Comparison of ENCODE assay signal across 1 cellular context in genomic region chr12:132828706-132829534, GRCh38.
TF ChIP-seq lines count a peak whose summit lies in the region.

Gene GOLGA3 (minus strand): TSS chr12:132828869. CDS start chr12:132822128, 6,741 bp downstream.

TF ChIP-seq in HepG2, 621 proteins besides CTCF, POLR2A, EP300 and RAD21 (continued from another document and continues in another):
- TF ChIP-seq ZNF253 (CRISPR knock-in tag; IDR thresholded peaks at IDR 0.05; ENCODE audit: borderline replicate concordance), result no peak
- TF ChIP-seq FOXO1 (CRISPR knock-in tag; IDR thresholded peaks at IDR 0.05), result no peak; the same call in 1 of the 2 replicates
- no peak; the same call in 1 of the 2 replicates for TF ChIP-seq TEF (CRISPR knock-in tag; IDR thresholded peaks at IDR 0.05)
- TF ChIP-seq ZNF720 (CRISPR knock-in tag; IDR thresholded peaks at IDR 0.05), result no peak
- no peak for TF ChIP-seq ZNF501 (CRISPR knock-in tag; IDR thresholded peaks at IDR 0.05)
- peak; percentile 99 for TF ChIP-seq YEATS4 (CRISPR knock-in tag; IDR thresholded peaks at IDR 0.05; ENCODE audit: borderline replicate concordance)
- TF ChIP-seq ZNF567 (CRISPR knock-in tag; IDR thresholded peaks at IDR 0.05; ENCODE audit: borderline replicate concordance), result no peak
- peak; percentile 95 for TF ChIP-seq THAP11 (CRISPR knock-in tag; IDR thresholded peaks at IDR 0.05)
- TF ChIP-seq HOXA3 (CRISPR knock-in tag; IDR thresholded peaks at IDR 0.05), result peak; percentile 81
- TF ChIP-seq ELF1 (CRISPR knock-in tag; IDR thresholded peaks at IDR 0.05), result peak; percentile 93
- TF ChIP-seq ZNF224 (CRISPR knock-in tag; IDR thresholded peaks at IDR 0.05), result peak; percentile 88
- peak; percentile 73; the same call in 1 of the 2 replicates for TF ChIP-seq BORCS8-MEF2B (CRISPR knock-in tag; IDR thresholded peaks at IDR 0.05)
- TF ChIP-seq MTA1 (CRISPR knock-in tag; IDR thresholded peaks at IDR 0.05; ENCODE audit: borderline replicate concordance), result 0 out of 2 replicates have a peak, but pooled peaks have one; percentile 12
- 0 out of 2 replicates have a peak, but pooled peaks have one; percentile 69 for TF ChIP-seq RFXANK (CRISPR knock-in tag; IDR thresholded peaks at IDR 0.05)
- TF ChIP-seq TARDBP (CRISPR knock-in tag; IDR thresholded peaks at IDR 0.05), result peak; percentile 53
- TF ChIP-seq ZNF605 (CRISPR knock-in tag; IDR thresholded peaks at IDR 0.05), result no peak
- TF ChIP-seq ZNF639 (CRISPR knock-in tag; conservative IDR thresholded peaks at IDR 0.05), result peak; percentile 82
- TF ChIP-seq YEATS2 (CRISPR knock-in tag; IDR thresholded peaks at IDR 0.05; ENCODE audit: borderline replicate concordance), result peak; percentile 89
- no peak for TF ChIP-seq ZC3H4 (CRISPR knock-in tag; IDR thresholded peaks at IDR 0.05; ENCODE audit: borderline replicate concordance)
- peak; percentile 76; the same call in 1 of the 2 replicates for TF ChIP-seq ZNF761 (CRISPR knock-in tag; conservative IDR thresholded peaks at IDR 0.05)
- peak; percentile 42; the same call in 1 of the 2 replicates for TF ChIP-seq FOSL2 (CRISPR knock-in tag; IDR thresholded peaks at IDR 0.05)
- TF ChIP-seq DMAP1 (CRISPR knock-in tag; IDR thresholded peaks at IDR 0.05), result peak; percentile 99
- TF ChIP-seq ZBTB4 (CRISPR knock-in tag; IDR thresholded peaks at IDR 0.05; ENCODE audit: borderline replicate concordance), result peak; percentile 94; the same call in 1 of the 2 replicates
- TF ChIP-seq ZNF83 (CRISPR knock-in tag; IDR thresholded peaks at IDR 0.05; ENCODE audit: borderline replicate concordance), result no peak
- peak; percentile 69 for TF ChIP-seq IRF9 (CRISPR knock-in tag; IDR thresholded peaks at IDR 0.05; ENCODE audit: borderline replicate concordance)
- no peak for TF ChIP-seq ZNF451 (CRISPR knock-in tag; IDR thresholded peaks at IDR 0.05)
- no peak for TF ChIP-seq SYNCRIP (IDR thresholded peaks at IDR 0.05; ENCODE audit: insufficient read depth, low read depth, low read length)
- no peak for TF ChIP-seq HMGA1 (CRISPR knock-in tag; conservative IDR thresholded peaks at IDR 0.05)
- no peak for TF ChIP-seq MEIS2 (CRISPR knock-in tag; IDR thresholded peaks at IDR 0.05)
- peak; percentile 68 for TF ChIP-seq TCF7 (IDR thresholded peaks at IDR 0.05; ENCODE audit: low read depth)
- no peak for TF ChIP-seq PRDM10 (CRISPR knock-in tag; IDR thresholded peaks at IDR 0.05; ENCODE audit: low read depth)
- no peak; the same call in 1 of the 2 replicates for TF ChIP-seq ZNF772 (CRISPR knock-in tag; IDR thresholded peaks at IDR 0.05)
- TF ChIP-seq ZNF180 (CRISPR knock-in tag; IDR thresholded peaks at IDR 0.05; ENCODE audit: borderline replicate concordance, low read depth), result no peak
- TF ChIP-seq ZFP37 (CRISPR knock-in tag; IDR thresholded peaks at IDR 0.05; ENCODE audit: borderline replicate concordance), result 0 out of 2 replicates have a peak, but pooled peaks have one; percentile 5
- no peak for TF ChIP-seq ZNF879 (CRISPR knock-in tag; IDR thresholded peaks at IDR 0.05)
- no peak for TF ChIP-seq TFAP4 (IDR thresholded peaks at IDR 0.05; ENCODE audit: borderline replicate concordance, low read depth)
- TF ChIP-seq ARID5B (CRISPR knock-in tag; IDR thresholded peaks at IDR 0.05), result no peak
- no peak for TF ChIP-seq SIX4 (CRISPR knock-in tag; IDR thresholded peaks at IDR 0.05)
- no peak for TF ChIP-seq ZNF646 (CRISPR knock-in tag; IDR thresholded peaks at IDR 0.05)
- TF ChIP-seq ZBTB1 (CRISPR knock-in tag; IDR thresholded peaks at IDR 0.05; ENCODE audit: borderline replicate concordance), result no peak
- peak; percentile 80 for TF ChIP-seq SP5 (CRISPR knock-in tag; IDR thresholded peaks at IDR 0.05; ENCODE audit: borderline replicate concordance, low read depth)
